ENCODE assay signal across 1 cellular context in the genomic region with DNA sequence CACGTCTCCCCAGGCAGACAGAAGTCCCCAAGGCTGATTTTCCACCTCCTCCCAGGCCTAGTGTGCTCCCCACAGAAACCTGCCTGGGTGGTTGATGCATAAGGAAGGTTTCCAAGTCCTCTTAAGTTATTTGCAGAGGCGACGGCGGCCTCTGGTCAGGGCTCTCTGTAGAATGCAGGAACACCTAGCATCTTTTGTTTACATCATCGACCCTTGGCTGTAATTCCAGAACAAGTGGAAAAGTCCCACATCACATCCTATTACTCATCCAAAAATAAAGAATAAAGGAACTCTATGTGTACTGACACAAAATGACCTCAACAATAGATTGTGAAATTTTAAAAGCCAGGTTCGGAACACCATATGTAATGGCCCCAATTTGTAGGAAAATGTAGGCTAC.
TF ChIP-seq lines count a peak whose summit lies in the region.

No MANE protein-coding gene starts in this region.

TF ChIP-seq in HepG2, 621 proteins besides CTCF, POLR2A, EP300 and RAD21 (continued from another document):
- TF ChIP-seq, protein P1, sequence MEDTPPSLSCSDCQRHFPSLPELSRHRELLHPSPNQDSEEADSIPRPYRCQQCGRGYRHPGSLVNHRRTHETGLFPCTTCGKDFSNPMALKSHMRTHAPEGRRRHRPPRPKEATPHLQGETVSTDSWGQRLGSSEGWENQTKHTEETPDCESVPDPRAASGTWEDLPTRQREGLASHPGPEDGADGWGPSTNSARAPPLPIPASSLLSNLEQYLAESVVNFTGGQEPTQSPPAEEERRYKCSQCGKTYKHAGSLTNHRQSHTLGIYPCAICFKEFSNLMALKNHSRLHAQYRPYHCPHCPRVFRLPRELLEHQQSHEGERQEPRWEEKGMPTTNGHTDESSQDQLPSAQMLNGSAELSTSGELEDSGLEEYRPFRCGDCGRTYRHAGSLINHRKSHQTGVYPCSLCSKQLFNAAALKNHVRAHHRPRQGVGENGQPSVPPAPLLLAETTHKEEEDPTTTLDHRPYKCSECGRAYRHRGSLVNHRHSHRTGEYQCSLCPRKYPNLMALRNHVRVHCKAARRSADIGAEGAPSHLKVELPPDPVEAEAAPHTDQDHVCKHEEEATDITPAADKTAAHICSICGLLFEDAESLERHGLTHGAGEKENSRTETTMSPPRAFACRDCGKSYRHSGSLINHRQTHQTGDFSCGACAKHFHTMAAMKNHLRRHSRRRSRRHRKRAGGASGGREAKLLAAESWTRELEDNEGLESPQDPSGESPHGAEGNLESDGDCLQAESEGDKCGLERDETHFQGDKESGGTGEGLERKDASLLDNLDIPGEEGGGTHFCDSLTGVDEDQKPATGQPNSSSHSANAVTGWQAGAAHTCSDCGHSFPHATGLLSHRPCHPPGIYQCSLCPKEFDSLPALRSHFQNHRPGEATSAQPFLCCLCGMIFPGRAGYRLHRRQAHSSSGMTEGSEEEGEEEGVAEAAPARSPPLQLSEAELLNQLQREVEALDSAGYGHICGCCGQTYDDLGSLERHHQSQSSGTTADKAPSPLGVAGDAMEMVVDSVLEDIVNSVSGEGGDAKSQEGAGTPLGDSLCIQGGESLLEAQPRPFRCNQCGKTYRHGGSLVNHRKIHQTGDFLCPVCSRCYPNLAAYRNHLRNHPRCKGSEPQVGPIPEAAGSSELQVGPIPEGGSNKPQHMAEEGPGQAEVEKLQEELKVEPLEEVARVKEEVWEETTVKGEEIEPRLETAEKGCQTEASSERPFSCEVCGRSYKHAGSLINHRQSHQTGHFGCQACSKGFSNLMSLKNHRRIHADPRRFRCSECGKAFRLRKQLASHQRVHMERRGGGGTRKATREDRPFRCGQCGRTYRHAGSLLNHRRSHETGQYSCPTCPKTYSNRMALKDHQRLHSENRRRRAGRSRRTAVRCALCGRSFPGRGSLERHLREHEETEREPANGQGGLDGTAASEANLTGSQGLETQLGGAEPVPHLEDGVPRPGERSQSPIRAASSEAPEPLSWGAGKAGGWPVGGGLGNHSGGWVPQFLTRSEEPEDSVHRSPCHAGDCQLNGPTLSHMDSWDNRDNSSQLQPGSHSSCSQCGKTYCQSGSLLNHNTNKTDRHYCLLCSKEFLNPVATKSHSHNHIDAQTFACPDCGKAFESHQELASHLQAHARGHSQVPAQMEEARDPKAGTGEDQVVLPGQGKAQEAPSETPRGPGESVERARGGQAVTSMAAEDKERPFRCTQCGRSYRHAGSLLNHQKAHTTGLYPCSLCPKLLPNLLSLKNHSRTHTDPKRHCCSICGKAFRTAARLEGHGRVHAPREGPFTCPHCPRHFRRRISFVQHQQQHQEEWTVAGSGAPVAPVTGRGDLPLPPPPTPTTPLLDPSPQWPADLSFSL (CRISPR knock-in tag; IDR thresholded peaks at IDR 0.05) = no peak
- TF ChIP-seq WIZ (CRISPR knock-in tag; IDR thresholded peaks at IDR 0.05) (no peak), RNF2 (conservative IDR thresholded peaks at IDR 0.05; ENCODE audit: low read depth) (no peak), ZNF530 (CRISPR knock-in tag; IDR thresholded peaks at IDR 0.05; ENCODE audit: low read depth) (no peak), ZNF709 (CRISPR knock-in tag; IDR thresholded peaks at IDR 0.05) (no peak), MAFK (conservative IDR thresholded peaks at IDR 0.05 in 1 of 2, IDR thresholded peaks at IDR 0.05 in 1 of 2; ENCODE audit: low read length in 2 of 2) (no peak), REL (CRISPR knock-in tag; conservative IDR thresholded peaks at IDR 0.05) (no peak), ZNF335 (CRISPR knock-in tag; IDR thresholded peaks at IDR 0.05) (peak; percentile 19; the same call in 1 of the 2 replicates), ZNF660 (CRISPR knock-in tag; IDR thresholded peaks at IDR 0.05; ENCODE audit: borderline replicate concordance, low read depth) (no peak)
